In the genomic region with DNA sequence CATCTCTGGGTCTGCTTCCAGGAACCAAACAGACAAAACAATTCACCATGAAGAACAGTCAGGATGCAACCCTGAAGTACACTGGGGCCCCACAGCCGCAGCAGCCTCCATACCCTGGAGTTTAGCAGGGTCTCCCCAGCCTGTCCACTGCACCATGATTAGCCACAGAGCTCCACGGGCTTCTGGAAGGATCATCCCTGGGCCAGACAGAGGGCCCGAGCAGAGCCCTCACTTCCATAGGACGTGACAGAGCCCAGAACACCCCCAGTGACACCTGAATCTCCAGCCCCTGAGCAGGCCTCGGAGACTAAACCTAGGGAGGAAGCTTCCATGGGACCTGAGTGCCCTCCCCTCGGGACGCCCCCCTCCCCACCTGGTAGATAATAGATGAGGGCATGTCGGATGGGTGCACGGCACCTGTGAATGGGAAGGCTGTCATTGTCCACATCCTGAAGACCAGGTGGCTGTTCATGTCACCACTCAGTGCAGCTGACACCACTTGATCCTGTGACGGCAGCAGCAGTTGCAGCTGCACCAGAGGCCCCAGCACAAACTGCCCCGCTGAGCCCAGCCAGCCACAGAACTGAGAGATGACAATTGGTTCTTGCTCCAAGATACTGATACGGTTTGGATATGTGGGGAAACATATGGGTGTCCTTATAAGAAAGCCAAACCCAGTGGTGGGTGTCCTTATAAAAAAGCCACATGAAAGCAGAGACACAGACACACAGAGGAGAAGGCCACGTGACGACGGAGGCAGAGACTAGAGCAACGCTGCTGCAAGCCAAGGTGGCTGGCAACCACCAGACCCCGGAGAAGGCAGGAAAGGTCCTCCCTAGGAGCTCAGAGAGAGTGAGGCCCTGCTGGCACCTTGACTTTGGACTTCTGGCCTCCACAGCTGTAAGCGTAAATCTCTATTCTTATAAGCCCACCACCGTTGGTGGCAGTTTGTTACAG, we compare ENCODE assay signal across 1 cellular context.
TF ChIP-seq lines count a peak whose summit lies in the region.

No MANE protein-coding gene starts in this region.

TF ChIP-seq in GM12878, 131 proteins besides CTCF, POLR2A, EP300 and RAD21:
- TF ChIP-seq TCF3 (IDR thresholded peaks at IDR 0.05; ENCODE audit: borderline replicate concordance, insufficient read depth, low read depth, low read length), result no peak
- no peak for TF ChIP-seq HDAC6 (IDR thresholded peaks at IDR 0.05; ENCODE audit: unreplicated experiment)
- no peak for TF ChIP-seq KDM1A (IDR thresholded peaks at IDR 0.05; ENCODE audit: borderline replicate concordance)
- TF ChIP-seq, protein P1, sequence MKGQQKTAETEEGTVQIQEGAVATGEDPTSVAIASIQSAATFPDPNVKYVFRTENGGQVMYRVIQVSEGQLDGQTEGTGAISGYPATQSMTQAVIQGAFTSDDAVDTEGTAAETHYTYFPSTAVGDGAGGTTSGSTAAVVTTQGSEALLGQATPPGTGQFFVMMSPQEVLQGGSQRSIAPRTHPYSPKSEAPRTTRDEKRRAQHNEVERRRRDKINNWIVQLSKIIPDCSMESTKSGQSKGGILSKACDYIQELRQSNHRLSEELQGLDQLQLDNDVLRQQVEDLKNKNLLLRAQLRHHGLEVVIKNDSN (IDR thresholded peaks at IDR 0.05; ENCODE audit: borderline replicate concordance, extremely low read length, insufficient read depth, low read depth, low read length), result peak; percentile 12
- TF ChIP-seq, protein P2, sequence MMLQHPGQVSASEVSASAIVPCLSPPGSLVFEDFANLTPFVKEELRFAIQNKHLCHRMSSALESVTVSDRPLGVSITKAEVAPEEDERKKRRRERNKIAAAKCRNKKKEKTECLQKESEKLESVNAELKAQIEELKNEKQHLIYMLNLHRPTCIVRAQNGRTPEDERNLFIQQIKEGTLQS (IDR thresholded peaks at IDR 0.05; ENCODE audit: borderline replicate concordance, extremely low read depth, low read depth, low read length), result no peak
